Comparison of ENCODE assay signal across 1 cellular context in genomic region chr2:10279946-10280463, GRCh38.
TF ChIP-seq lines count a peak whose summit lies in the region.

No MANE protein-coding gene starts in this region.

TF ChIP-seq in IMR-90, 13 proteins besides CTCF, POLR2A, EP300 and RAD21 (continued from another document):
- TF ChIP-seq MAZ (IDR thresholded peaks at IDR 0.05; ENCODE audit: borderline replicate concordance, low read depth, low read length) (no peak), RFX5 (IDR thresholded peaks at IDR 0.05; ENCODE audit: low read depth, low read length) (no peak), CHD1 (IDR thresholded peaks at IDR 0.05; ENCODE audit: low read depth, low read length) (no peak), USF2 (IDR thresholded peaks at IDR 0.05; ENCODE audit: low read depth, low read length) (no peak), FOS (IDR thresholded peaks at IDR 0.05; ENCODE audit: low read depth, low read length) (no peak), ELK1 (IDR thresholded peaks at IDR 0.05; ENCODE audit: borderline replicate concordance, low read depth, low read length) (no peak), MAFK (IDR thresholded peaks at IDR 0.05; ENCODE audit: low read depth, low read length) (no peak), CEBPB (IDR thresholded peaks at IDR 0.05; ENCODE audit: low read depth, low read length) (no peak), NFE2L2 (IDR thresholded peaks at IDR 0.05; ENCODE audit: low read depth, low read length) (no peak)
TF ChIP-seq in IMR-90: peak in this region for 0.
